8 cellular contexts compared by ENCODE assay signal in the genomic region with DNA sequence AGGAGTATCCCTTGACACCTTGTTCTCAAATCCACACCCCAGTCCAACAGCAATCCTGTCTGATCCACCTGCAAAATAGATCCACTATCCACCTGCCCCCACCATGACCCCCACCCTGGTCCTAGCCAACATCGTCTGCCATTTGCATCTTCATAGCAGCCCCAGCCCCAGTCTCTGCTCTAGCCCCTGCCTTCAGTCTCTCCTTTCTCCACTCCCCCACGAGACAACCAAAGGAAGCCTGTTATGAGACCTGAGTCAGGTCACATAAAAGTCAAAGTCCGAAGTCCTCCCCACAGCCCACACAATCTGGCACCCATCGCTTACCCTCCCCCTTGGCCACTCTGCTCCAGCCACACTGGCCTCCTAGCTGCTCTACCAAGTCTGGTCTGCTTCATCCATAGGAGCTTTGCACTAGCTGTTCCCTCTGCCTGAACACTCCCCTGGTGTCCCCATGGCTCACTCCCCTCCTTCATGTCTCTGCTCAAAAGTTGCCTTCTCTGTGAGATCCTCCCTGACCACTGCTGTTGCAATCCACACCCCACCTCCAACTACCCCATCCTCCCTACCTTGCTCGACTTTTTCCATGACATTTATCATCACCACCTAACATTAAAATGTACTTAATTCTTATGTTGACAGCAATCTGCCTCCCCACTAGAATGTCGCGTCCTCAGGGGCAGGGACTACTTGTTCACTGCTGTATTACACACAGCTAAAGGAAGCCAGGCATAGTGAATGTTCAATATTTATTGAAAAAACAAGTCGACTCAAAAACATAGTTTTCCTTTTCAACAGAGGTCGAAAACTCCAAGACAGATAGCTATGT. TPM values are rescaled to one million over a fixed set of nuclear protein-coding genes. Genes with fewer than 3 reads are reported as not detected.
DNase-seq lines count a peak whose midpoint lies in the region; ATAC-seq and TF ChIP-seq lines count a peak whose summit lies in the region.

No MANE protein-coding gene starts in this region.

- no peaks in the 10 kb centered on the region for H3K36me3 ChIP-seq in neural cell (ENCODE audit: insufficient read depth, low read length)

- peak overlapping the region; percentile 89 for H3K4me3 ChIP-seq in neural cell (ENCODE audit: low read length)

- no peaks in the 10 kb centered on the region for H3F3A ChIP-seq in neural cell (ENCODE audit: insufficient read depth, low read length, poor library complexity, severe bottlenecking)

- peaks cover 44% of the 10 kb centered on the region for H3K27me3 ChIP-seq in neural cell (ENCODE audit: insufficient read depth, low read depth, low read length)

- H3K9me2 ChIP-seq in neural cell (ENCODE audit: insufficient read depth, low read length): no peaks in the 10 kb centered on the region

- H3K9me3 ChIP-seq in neural cell (ENCODE audit: low read length): no peaks in the 10 kb centered on the region

- no peak for TF ChIP-seq RAD21 in neural cell (conservative IDR thresholded peaks at IDR 0.05)

- H4K20me1 ChIP-seq in neural cell (ENCODE audit: insufficient read depth): no peaks in the 10 kb centered on the region

- ATAC-seq in HG03571 (IDR thresholded peaks at IDR 0.05; ENCODE audit: unreplicated experiment): no peak

- peak; percentile 35 for DNase-seq in HCEC 1CT
- peak; percentile 87 for DNase-seq in SW480 (ENCODE audit: low spot score)
- DNase-seq in epithelial cell of prostate (ENCODE audit: low read depth, low spot score): no peak
- DNase-seq in globus pallidus (ENCODE audit: low spot score): no peak
- DNase-seq in DMS153 (lab: John Stamatoyannopoulos, UW): no peak
- DNase-seq in NCI-H187 treated with DMSO at 0.1 percent for 48 hours (lab: John Stamatoyannopoulos, UW): no peak

- peak overlapping the region; percentile 55 for H3K9ac ChIP-seq in neural cell (ENCODE audit: low read length)

- no peak overlapping the region for H2AFZ ChIP-seq in neural cell (ENCODE audit: low read depth, low read length)

- no peak overlapping the region for H3K4me2 ChIP-seq in neural cell (ENCODE audit: low read length)

- H3K27ac ChIP-seq in epithelial cell of prostate (peak overlapping the region; percentile 100), neural cell (ENCODE audit: low read length) (peak overlapping the region; percentile 73)

- no peak for TF ChIP-seq EP300 in neural cell (conservative IDR thresholded peaks at IDR 0.05; ENCODE audit: poor library complexity, severe bottlenecking)

- no peak for TF ChIP-seq CTCF in neural cell (IDR thresholded peaks at IDR 0.05; ENCODE audit: poor library complexity, severe bottlenecking)

- peaks cover 27% of the 10 kb centered on the region for H3K79me2 ChIP-seq in neural cell (replicated peaks; ENCODE audit: insufficient read depth, low read length)

TF ChIP-seq in neural cell, 6 proteins besides CTCF, POLR2A, EP300 and RAD21:
- TF ChIP-seq EZH2 (IDR thresholded peaks at IDR 0.05; ENCODE audit: borderline replicate concordance, insufficient read depth, low read length, poor library complexity, severe bottlenecking): no peak
- TF ChIP-seq, protein P1, sequence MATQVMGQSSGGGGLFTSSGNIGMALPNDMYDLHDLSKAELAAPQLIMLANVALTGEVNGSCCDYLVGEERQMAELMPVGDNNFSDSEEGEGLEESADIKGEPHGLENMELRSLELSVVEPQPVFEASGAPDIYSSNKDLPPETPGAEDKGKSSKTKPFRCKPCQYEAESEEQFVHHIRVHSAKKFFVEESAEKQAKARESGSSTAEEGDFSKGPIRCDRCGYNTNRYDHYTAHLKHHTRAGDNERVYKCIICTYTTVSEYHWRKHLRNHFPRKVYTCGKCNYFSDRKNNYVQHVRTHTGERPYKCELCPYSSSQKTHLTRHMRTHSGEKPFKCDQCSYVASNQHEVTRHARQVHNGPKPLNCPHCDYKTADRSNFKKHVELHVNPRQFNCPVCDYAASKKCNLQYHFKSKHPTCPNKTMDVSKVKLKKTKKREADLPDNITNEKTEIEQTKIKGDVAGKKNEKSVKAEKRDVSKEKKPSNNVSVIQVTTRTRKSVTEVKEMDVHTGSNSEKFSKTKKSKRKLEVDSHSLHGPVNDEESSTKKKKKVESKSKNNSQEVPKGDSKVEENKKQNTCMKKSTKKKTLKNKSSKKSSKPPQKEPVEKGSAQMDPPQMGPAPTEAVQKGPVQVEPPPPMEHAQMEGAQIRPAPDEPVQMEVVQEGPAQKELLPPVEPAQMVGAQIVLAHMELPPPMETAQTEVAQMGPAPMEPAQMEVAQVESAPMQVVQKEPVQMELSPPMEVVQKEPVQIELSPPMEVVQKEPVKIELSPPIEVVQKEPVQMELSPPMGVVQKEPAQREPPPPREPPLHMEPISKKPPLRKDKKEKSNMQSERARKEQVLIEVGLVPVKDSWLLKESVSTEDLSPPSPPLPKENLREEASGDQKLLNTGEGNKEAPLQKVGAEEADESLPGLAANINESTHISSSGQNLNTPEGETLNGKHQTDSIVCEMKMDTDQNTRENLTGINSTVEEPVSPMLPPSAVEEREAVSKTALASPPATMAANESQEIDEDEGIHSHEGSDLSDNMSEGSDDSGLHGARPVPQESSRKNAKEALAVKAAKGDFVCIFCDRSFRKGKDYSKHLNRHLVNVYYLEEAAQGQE (IDR thresholded peaks at IDR 0.05; ENCODE audit: borderline replicate concordance): no peak
- TF ChIP-seq TAF1 (IDR thresholded peaks at IDR 0.05; ENCODE audit: low read depth): no peak
- no peak for TF ChIP-seq MXI1 (conservative IDR thresholded peaks at IDR 0.05; ENCODE audit: poor library complexity, severe bottlenecking)
- TF ChIP-seq SMC3 (conservative IDR thresholded peaks at IDR 0.05; ENCODE audit: poor library complexity): no peak
- no peak for TF ChIP-seq POLR2AphosphoS5 (IDR thresholded peaks at IDR 0.05)

RNA-seq across cellular contexts. Expression of a gene that starts 1.2 kb away (rescaled TPM):
- polyA plus RNA-seq in neural cell: 14.3 and 23.2 TPM in 2 replicates
- polyA minus RNA-seq in neural cell: 52.1 and 58.4 TPM in 2 replicates

RNA-seq across cellular contexts. Expression of a gene that starts 4.6 kb away (rescaled TPM):
- 0.34 TPM in 1 of 2 replicates, not detected in the other for polyA plus RNA-seq in neural cell
- 0.24 and 0.35 TPM in 2 replicates for polyA minus RNA-seq in neural cell

RNA-seq across cellular contexts. Expression of a gene that starts 20.0 kb away (rescaled TPM):
- 39.5 and 52.1 TPM in 2 replicates for polyA plus RNA-seq in neural cell
- 23.4 and 28.2 TPM in 2 replicates for polyA minus RNA-seq in neural cell

RNA-seq across cellular contexts. Expression of a gene that starts 20.3 kb away (rescaled TPM):
- 37.3 and 67.2 TPM in 2 replicates for polyA plus RNA-seq in neural cell
- polyA minus RNA-seq in neural cell: 31.1 and 35.8 TPM in 2 replicates

RNA-seq across cellular contexts. Expression of a gene that starts 24.5 kb away (rescaled TPM):
- polyA plus RNA-seq in neural cell: 22.6 and 31.0 TPM in 2 replicates
- polyA minus RNA-seq in neural cell: 24.6 and 24.7 TPM in 2 replicates

Comparison
In these comparisons a context has a peak if more than half of its experiments do, and no peak if none do; other contexts are left out.
1. DNase-seq: peak in HCEC 1CT (single experiment) and SW480 (single experiment); none in epithelial cell of prostate (single experiment), globus pallidus (single experiment), DMS153 (single experiment) and NCI-H187 treated with DMSO at 0.1 percent for 48 hours (single experiment).